ENCODE assay signal across 9 cellular contexts in genomic region chr6:3438190-3439167, GRCh38. TPM values are rescaled to one million over a fixed set of nuclear protein-coding genes. Genes with fewer than 3 reads are reported as not detected.
DNase-seq lines count a peak whose midpoint lies in the region; ATAC-seq and TF ChIP-seq lines count a peak whose summit lies in the region.
"Had no signal": no experiment of that assay in that cellular context is flagged by ENCODE, and none has a peak within 500 bp of the region (broad histone marks: within the 10 kb centered on the region; RNA-seq: fewer than 3 reads in every experiment).

No MANE protein-coding gene starts in this region.

- POLR2A ChIA-PET in RWPE1 (lab: Yijun Ruan, JAX; ENCODE audit: low non-redundant PET) = no interaction called here

- no peaks in the 10 kb centered on the region for H3K27me3 ChIP-seq in thymus (ENCODE audit: control insufficient read depth, insufficient read depth)

- peak; percentile 5 for DNase-seq in DMS79 treated with DMSO at 0.1 percent for 48 hours (lab: John Stamatoyannopoulos, UW)
- DNase-seq in DMS79 (lab: John Stamatoyannopoulos, UW) = no peak
- DNase-seq in RWPE1 (ENCODE audit: low spot score) = no peak
- DNase-seq in glutamatergic neuron = peak; percentile 74
- no peak for DNase-seq in activated T-cell treated with anti-CD3 and anti-CD28 coated beads, Interleukin-2, amount 50 U/mL, for 1 hour
- no peak for DNase-seq in natural killer cell
- DNase-seq: stimulated activated CD4-positive, alpha-beta T cell treated with anti-CD3 and anti-CD28 coated beads, Interleukin-4, amount 100 ng/mL, for 1 hour had no signal

- H3K9me3 Mint-ChIP-seq in glutamatergic neuron (ENCODE audit: unreplicated experiment) (peaks cover 5% of the 10 kb centered on the region), natural killer cell (no peaks in the 10 kb centered on the region)

- H3K27ac ChIP-seq in RWPE1 (peak overlapping the region; percentile 38), thymus (ENCODE audit: low read depth) (peak overlapping the region; percentile 36)

- H3K4me3 ChIP-seq in thymus (ENCODE audit: low read length) = no peak overlapping the region

- H3K36me3 Mint-ChIP-seq in glutamatergic neuron (ENCODE audit: unreplicated experiment) (no peaks in the 10 kb centered on the region), natural killer cell (no peaks in the 10 kb centered on the region)

- H3K9me3 ChIP-seq in thymus (ENCODE audit: control insufficient read depth) = no peaks in the 10 kb centered on the region

- WGBS in thymus = 89% methylated on average over 26 of the region's 26 CpGs

- H3K27ac Mint-ChIP-seq in glutamatergic neuron (ENCODE audit: unreplicated experiment) (peak overlapping the region; percentile 95), natural killer cell (no peak overlapping the region)

- H3K4me1 ChIP-seq in thymus (ENCODE audit: control insufficient read depth, insufficient read depth, low read length) = no peaks in the 10 kb centered on the region

- CTCF ChIA-PET in RWPE1 (lab: Yijun Ruan, JAX) = interaction anchor here (0.7 kb wide), 1 partner anchor 901 kb away, joined by 3 read pairs; no protein-coding TSS in a partner anchor

- no peak for TF ChIP-seq CTCF in RWPE1 (conservative IDR thresholded peaks at IDR 0.05; ENCODE audit: low read depth)
- TF ChIP-seq CTCF in glutamatergic neuron (IDR thresholded peaks at IDR 0.05; ENCODE audit: partially characterized antibody, unreplicated experiment) = no peak
- TF ChIP-seq CTCF in natural killer cell (IDR thresholded peaks at IDR 0.05) = no peak

- ATAC-seq in natural killer cell (no peak), GM18502 (IDR thresholded peaks at IDR 0.05; ENCODE audit: poor library complexity, unreplicated experiment) (no peak)

- H3K4me1 Mint-ChIP-seq in glutamatergic neuron (ENCODE audit: low read depth, unreplicated experiment) (peaks cover 39% of the 10 kb centered on the region), natural killer cell (no peaks in the 10 kb centered on the region)

- H3K4me3 Mint-ChIP-seq in glutamatergic neuron (ENCODE audit: unreplicated experiment) = peak overlapping the region; percentile 78
- no peak overlapping the region for H3K4me3 Mint-ChIP-seq in natural killer cell

- intact Hi-C loops in natural killer cell (cut with micrococcal nuclease) = no loop called here

- no peaks in the 10 kb centered on the region for H3K36me3 ChIP-seq in thymus (ENCODE audit: control insufficient read depth, insufficient read depth)

- H3K27me3 Mint-ChIP-seq in glutamatergic neuron (ENCODE audit: unreplicated experiment) (peaks cover 4% of the 10 kb centered on the region), natural killer cell (ENCODE audit: low read depth in 2 of 2) (peaks cover 0 to 15% of the 10 kb centered on the region in 2 donors)

RNA-seq across cellular contexts. Expression of gene SLC22A23, which starts 18.4 kb away (rescaled TPM):
- total RNA-seq in glutamatergic neuron (ENCODE audit: unreplicated experiment) (102 TPM), natural killer cell (under 1 TPM; 0.24 to 0.79 (median 0.38) TPM)
- polyA plus RNA-seq in thymus = 16.4 TPM

Comparison
In these comparisons a context has a peak if more than half of its experiments do, and no peak if none do; other contexts are left out.
1. DNase-seq: peak in DMS79 treated with DMSO at 0.1 percent for 48 hours (single experiment) and glutamatergic neuron (single experiment); none in DMS79 (single experiment), RWPE1 (single experiment), activated T-cell treated with anti-CD3 and anti-CD28 coated beads, Interleukin-2, amount 50 U/mL, for 1 hour (single experiment) and natural killer cell (single experiment).
2. RNA of gene SLC22A23, which starts 18.4 kb away (total RNA-seq): 102 TPM in glutamatergic neuron (single experiment); 0.24 to 0.79 TPM in natural killer cell; every median in the first group is over 10 times any median in the second.